32 cellular contexts compared by ENCODE assay signal in the genomic region with DNA sequence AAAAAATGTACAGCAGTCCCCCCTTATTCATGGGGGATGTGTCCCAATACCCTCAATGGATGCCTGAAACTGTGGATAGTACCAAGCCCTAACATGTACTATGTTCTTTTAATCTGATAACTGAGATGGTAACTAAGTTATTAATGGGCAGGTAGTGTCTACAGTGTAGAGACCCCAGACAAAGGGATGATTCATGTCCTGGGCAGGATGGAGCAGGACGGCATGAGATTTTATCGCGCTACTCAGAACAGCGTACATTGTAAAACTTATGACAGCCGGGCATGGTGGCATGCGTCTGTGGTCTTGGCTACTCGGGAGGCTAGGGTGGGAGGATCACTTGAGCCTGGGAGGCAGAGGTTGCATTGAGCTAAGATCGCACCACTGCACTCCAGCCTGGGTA.
"Had no signal": no experiment of that assay in that cellular context is flagged by ENCODE, and none has a peak within 500 bp of the region (broad histone marks: within the 10 kb centered on the region; RNA-seq: fewer than 3 reads in every experiment).

No MANE protein-coding gene starts in this region.

- H3K4me3 ChIP-seq: cardiac muscle cell, colonic mucosa, esophagus muscularis mucosa had no signal

- H3K27ac Mint-ChIP-seq: activated B cell treated with CpG ODN at 0.5 μM for 24 hours; activated CD8-positive, alpha-beta T cell treated with anti-CD3 and anti-CD28 coated beads for 36 hours; activated naive CD8-positive, alpha-beta T cell; activated T-helper 17 cell treated with anti-CD3 and anti-CD28 coated beads, Interleukin-2, amount 50 U/mL, for 72 hours; T-helper 17 cell; T-helper 2 cell treated with Interferon-gamma antibody and Interleukin-4, amounts not matched to agents 5 μg/mL and 100 μg/mL, for 36 hours had no signal

- DNase-seq: activated B cell treated with CpG ODN at 0.5 μM for 24 hours; activated CD4-positive, alpha-beta T cell treated with anti-CD3 and anti-CD28 coated beads for 48 hours; activated CD4-positive, alpha-beta T cell treated with anti-CD3 and anti-CD28 coated beads, Interleukin-2, amount 50 U/mL, for 1 hour; activated CD4-positive, alpha-beta T cell treated with anti-CD3 and anti-CD28 coated beads, Interleukin-2, amount 50 U/mL, for 48 hours; activated CD8-positive, alpha-beta memory T cell treated with anti-CD3 and anti-CD28 coated beads for 24 hours; activated CD8-positive, alpha-beta T cell treated with anti-CD3 and anti-CD28 coated beads for 36 hours; activated effector memory CD4-positive, alpha-beta T cell treated with Interleukin-2 at 50 U/mL for 16 hours; activated gamma-delta T cell treated with Interleukin-2 at 50 U/mL for 16 hours; activated naive CD4-positive, alpha-beta T cell treated with anti-CD3 and anti-CD28 coated beads, Interleukin-2, amount 50 U/mL, for 16 hours; activated naive CD4-positive, alpha-beta T cell treated with Interleukin-2 at 50 U/mL for 16 hours; activated T-cell treated with anti-CD3 and anti-CD28 coated beads, Interleukin-2, amount 50 U/mL, for 4 hours; anterior cingulate cortex; central memory CD4-positive, alpha-beta T cell; cerebellar nuclear complex; colonic mucosa; effector CD8-positive, alpha-beta T cell; erythroblast; head of caudate nucleus; T-helper 1 cell; T-helper 17 cell; T1000; WERI-Rb-1 had no signal

- ATAC-seq: activated CD4-positive, CD25-positive, alpha-beta regulatory T cell treated with anti-CD3 and anti-CD28 coated beads, Interleukin-2, amount 50 U/mL, for 24 hours; activated CD8-positive, alpha-beta T cell treated with anti-CD3 and anti-CD28 coated beads for 36 hours; activated T-cell treated with anti-CD3 and anti-CD28 coated beads, Interleukin-2, amount 50 U/mL, for 4 hours; activated T-helper 17 cell treated with anti-CD3 and anti-CD28 coated beads, Interleukin-2, amount 50 U/mL, for 72 hours; T-helper 17 cell had no signal

- H3K9me3 Mint-ChIP-seq: activated B cell treated with CpG ODN at 0.5 μM for 24 hours; activated CD8-positive, alpha-beta T cell treated with anti-CD3 and anti-CD28 coated beads for 36 hours; activated T-cell treated with anti-CD3 and anti-CD28 coated beads, Interleukin-2, amount 50 U/mL, for 4 hours; activated T-helper 17 cell treated with anti-CD3 and anti-CD28 coated beads, Interleukin-2, amount 50 U/mL, for 72 hours; T-helper 2 cell treated with Interferon-gamma antibody and Interleukin-4, amounts not matched to agents 5 μg/mL and 100 μg/mL, for 36 hours had no signal

- FAIRE-seq: endometrium, endothelial cell of umbilical vein, frontal cortex had no signal

- H3K27me3 Mint-ChIP-seq: activated B cell treated with CpG ODN at 0.5 μM for 24 hours; activated CD8-positive, alpha-beta T cell treated with anti-CD3 and anti-CD28 coated beads for 36 hours; activated naive CD8-positive, alpha-beta T cell; activated T-helper 17 cell treated with anti-CD3 and anti-CD28 coated beads, Interleukin-2, amount 50 U/mL, for 72 hours; T-helper 17 cell had no signal

- H3K4me3 Mint-ChIP-seq: activated B cell treated with CpG ODN at 0.5 μM for 24 hours; activated CD8-positive, alpha-beta T cell treated with anti-CD3 and anti-CD28 coated beads for 36 hours; activated naive CD8-positive, alpha-beta T cell; activated T-cell treated with anti-CD3 and anti-CD28 coated beads, Interleukin-2, amount 50 U/mL, for 4 hours; activated T-helper 17 cell treated with anti-CD3 and anti-CD28 coated beads, Interleukin-2, amount 50 U/mL, for 72 hours; T-helper 17 cell; T-helper 2 cell treated with Interferon-gamma antibody and Interleukin-4, amounts not matched to agents 5 μg/mL and 100 μg/mL, for 36 hours had no signal

- H3K36me3 ChIP-seq: colonic mucosa had no signal

- H3K27ac ChIP-seq: brain microvascular endothelial cell, cardiac muscle cell, colonic mucosa, esophagus muscularis mucosa, WERI-Rb-1 had no signal

- H3K4me1 Mint-ChIP-seq: activated B cell treated with CpG ODN at 0.5 μM for 24 hours; activated T-helper 17 cell treated with anti-CD3 and anti-CD28 coated beads, Interleukin-2, amount 50 U/mL, for 72 hours had no signal

- H3K27me3 ChIP-seq: brain microvascular endothelial cell, cardiac muscle cell, colonic mucosa, esophagus muscularis mucosa had no signal

- H3K4me1 ChIP-seq: colonic mucosa, esophagus muscularis mucosa had no signal
